ENCODE assay signal across 3 cellular contexts in genomic region chr1:116428600-116428999, GRCh38.
TF ChIP-seq lines count a peak whose summit lies in the region.

No MANE protein-coding gene starts in this region.

TF ChIP-seq in HepG2, 621 proteins besides CTCF, POLR2A, EP300 and RAD21:
- TF ChIP-seq SRF (IDR thresholded peaks at IDR 0.05; ENCODE audit: low read depth, low read length) (no peak), MYC (CRISPR knock-in tag; IDR thresholded peaks at IDR 0.05; ENCODE audit: borderline replicate concordance) (no peak), ZNF761 (CRISPR knock-in tag; conservative IDR thresholded peaks at IDR 0.05) (no peak), ZBTB37 (CRISPR knock-in tag; IDR thresholded peaks at IDR 0.05) (no peak), ZNF367 (CRISPR knock-in tag; IDR thresholded peaks at IDR 0.05; ENCODE audit: borderline replicate concordance) (no peak), ZKSCAN8 (CRISPR knock-in tag; IDR thresholded peaks at IDR 0.05; ENCODE audit: borderline replicate concordance) (no peak), ZNF790 (CRISPR knock-in tag; IDR thresholded peaks at IDR 0.05; ENCODE audit: borderline replicate concordance) (no peak)

TF ChIP-seq in K562, 482 proteins besides CTCF, POLR2A, EP300 and RAD21 (continues in another document):
- no peak for TF ChIP-seq ZNF639 (CRISPR knock-in tag; conservative IDR thresholded peaks at IDR 0.05 in 1 of 2, IDR thresholded peaks at IDR 0.05 in 1 of 2)
- no peak for TF ChIP-seq ZNF318 (IDR thresholded peaks at IDR 0.05; ENCODE audit: borderline replicate concordance in 1 of 2, low read depth in 1 of 2)
- no peak for TF ChIP-seq ARID4B (CRISPR knock-in tag; IDR thresholded peaks at IDR 0.05)
- TF ChIP-seq LCOR (CRISPR knock-in tag; IDR thresholded peaks at IDR 0.05), result no peak
- TF ChIP-seq PHTF2 (CRISPR knock-in tag; IDR thresholded peaks at IDR 0.05), result no peak
- no peak for TF ChIP-seq ZNF121 (CRISPR knock-in tag; conservative IDR thresholded peaks at IDR 0.05)

TF ChIP-seq in neural cell, 6 proteins besides CTCF, POLR2A, EP300 and RAD21:
- TF ChIP-seq POLR2AphosphoS5 (IDR thresholded peaks at IDR 0.05) (no peak), TAF1 (IDR thresholded peaks at IDR 0.05; ENCODE audit: low read depth) (no peak), SMC3 (conservative IDR thresholded peaks at IDR 0.05; ENCODE audit: poor library complexity) (no peak), MXI1 (conservative IDR thresholded peaks at IDR 0.05; ENCODE audit: poor library complexity, severe bottlenecking) (no peak), EZH2 (IDR thresholded peaks at IDR 0.05; ENCODE audit: borderline replicate concordance, insufficient read depth, low read length, poor library complexity, severe bottlenecking) (no peak), REST (IDR thresholded peaks at IDR 0.05; ENCODE audit: borderline replicate concordance) (peak; percentile 94)
